ENCODE assay signal across 1 cellular context in the genomic region with DNA sequence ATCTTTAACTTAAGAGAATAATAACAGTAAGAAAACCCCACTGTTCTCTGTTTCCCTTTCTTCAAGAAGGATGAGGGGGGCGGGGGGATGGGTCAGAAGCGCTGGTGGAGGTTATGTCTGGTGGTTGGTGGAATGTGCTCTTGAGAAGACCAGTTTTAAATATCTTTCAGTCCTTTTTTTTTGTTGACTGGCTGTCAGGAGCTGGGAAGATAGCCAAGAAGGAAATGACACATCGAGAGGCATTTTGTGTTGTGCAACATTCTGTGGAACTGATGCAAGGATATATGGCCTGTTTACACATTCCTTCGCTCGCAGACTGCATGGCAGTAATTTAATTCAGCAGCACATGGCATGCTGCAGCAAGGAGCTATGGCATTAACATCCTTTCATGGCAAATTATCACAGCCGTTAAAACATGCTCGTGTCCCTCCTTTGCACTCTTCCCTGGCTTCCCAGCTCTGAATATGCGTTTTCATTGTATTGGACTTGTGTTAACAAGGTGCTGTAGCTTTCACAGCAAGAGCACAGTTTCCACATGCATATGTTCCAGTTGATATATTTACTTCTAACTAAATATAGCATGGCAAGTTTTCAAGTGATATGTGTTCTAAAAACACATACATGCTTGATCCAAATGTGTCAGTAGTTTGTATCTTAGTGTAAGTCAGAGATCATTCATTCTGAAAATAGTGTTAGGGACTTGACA.
A peak's percentile ranks its signal among the peaks of the same experiment; 100 is the strongest.
TF ChIP-seq lines count a peak whose summit lies in the region.

No MANE protein-coding gene starts in this region.

TF ChIP-seq in HepG2, 621 proteins besides CTCF, POLR2A, EP300 and RAD21 (continued from another document):
- TF ChIP-seq, protein P1, sequence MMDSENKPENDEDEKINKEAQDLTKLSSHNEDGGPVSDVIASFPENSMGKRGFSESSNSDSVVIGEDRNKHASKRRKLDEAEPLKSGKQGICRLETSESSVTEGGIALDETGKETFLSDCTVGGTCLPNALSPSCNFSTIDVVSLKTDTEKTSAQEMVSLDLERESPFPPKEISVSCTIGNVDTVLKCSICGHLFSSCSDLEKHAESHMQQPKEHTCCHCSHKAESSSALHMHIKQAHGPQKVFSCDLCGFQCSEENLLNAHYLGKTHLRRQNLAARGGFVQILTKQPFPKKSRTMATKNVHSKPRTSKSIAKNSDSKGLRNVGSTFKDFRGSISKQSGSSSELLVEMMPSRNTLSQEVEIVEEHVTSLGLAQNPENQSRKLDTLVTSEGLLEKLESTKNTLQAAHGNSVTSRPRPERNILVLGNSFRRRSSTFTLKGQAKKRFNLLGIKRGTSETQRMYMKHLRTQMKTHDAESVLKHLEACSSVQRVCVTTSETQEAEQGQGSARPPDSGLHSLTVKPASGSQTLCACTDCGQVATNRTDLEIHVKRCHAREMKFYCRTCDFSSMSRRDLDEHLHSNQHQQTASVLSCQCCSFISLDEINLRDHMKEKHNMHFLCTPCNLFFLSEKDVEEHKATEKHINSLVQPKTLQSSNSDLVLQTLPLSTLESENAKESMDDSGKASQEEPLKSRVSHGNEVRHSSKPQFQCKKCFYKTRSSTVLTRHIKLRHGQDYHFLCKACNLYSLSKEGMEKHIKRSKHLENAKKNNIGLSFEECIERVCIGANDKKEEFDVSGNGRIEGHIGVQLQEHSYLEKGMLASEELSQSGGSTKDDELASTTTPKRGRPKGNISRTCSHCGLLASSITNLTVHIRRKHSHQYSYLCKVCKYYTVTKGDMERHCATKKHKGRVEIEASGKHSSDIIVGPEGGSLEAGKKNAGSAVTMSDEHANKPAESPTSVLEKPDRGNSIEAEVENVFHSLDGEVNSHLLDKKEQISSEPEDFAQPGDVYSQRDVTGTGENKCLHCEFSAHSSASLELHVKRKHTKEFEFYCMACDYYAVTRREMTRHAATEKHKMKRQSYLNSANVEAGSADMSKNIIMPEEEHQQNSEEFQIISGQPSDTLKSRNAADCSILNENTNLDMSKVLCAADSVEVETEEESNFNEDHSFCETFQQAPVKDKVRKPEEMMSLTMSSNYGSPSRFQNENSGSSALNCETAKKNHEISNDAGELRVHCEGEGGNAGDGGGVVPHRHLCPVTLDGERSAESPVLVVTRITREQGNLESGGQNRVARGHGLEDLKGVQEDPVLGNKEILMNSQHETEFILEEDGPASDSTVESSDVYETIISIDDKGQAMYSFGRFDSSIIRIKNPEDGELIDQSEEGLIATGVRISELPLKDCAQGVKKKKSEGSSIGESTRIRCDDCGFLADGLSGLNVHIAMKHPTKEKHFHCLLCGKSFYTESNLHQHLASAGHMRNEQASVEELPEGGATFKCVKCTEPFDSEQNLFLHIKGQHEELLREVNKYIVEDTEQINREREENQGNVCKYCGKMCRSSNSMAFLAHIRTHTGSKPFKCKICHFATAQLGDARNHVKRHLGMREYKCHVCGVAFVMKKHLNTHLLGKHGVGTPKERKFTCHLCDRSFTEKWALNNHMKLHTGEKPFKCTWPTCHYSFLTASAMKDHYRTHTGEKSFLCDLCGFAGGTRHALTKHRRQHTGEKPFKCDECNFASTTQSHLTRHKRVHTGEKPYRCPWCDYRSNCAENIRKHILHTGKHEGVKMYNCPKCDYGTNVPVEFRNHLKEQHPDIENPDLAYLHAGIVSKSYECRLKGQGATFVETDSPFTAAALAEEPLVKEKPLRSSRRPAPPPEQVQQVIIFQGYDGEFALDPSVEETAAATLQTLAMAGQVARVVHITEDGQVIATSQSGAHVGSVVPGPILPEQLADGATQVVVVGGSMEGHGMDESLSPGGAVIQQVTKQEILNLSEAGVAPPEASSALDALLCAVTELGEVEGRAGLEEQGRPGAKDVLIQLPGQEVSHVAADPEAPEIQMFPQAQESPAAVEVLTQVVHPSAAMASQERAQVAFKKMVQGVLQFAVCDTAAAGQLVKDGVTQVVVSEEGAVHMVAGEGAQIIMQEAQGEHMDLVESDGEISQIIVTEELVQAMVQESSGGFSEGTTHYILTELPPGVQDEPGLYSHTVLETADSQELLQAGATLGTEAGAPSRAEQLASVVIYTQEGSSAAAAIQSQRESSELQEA (CRISPR knock-in tag; IDR thresholded peaks at IDR 0.05; ENCODE audit: not compliant biosample characterization): no peak
- TF ChIP-seq, protein P2, sequence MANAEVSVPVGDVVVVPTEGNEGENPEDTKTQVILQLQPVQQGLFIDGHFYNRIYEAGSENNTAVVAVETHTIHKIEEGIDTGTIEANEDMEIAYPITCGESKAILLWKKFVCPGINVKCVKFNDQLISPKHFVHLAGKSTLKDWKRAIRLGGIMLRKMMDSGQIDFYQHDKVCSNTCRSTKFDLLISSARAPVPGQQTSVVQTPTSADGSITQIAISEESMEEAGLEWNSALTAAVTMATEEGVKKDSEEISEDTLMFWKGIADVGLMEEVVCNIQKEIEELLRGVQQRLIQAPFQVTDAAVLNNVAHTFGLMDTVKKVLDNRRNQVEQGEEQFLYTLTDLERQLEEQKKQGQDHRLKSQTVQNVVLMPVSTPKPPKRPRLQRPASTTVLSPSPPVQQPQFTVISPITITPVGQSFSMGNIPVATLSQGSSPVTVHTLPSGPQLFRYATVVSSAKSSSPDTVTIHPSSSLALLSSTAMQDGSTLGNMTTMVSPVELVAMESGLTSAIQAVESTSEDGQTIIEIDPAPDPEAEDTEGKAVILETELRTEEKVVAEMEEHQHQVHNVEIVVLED (CRISPR knock-in tag; IDR thresholded peaks at IDR 0.05; ENCODE audit: borderline replicate concordance): no peak; the same call in 1 of the 2 replicates
- TF ChIP-seq, protein P3, sequence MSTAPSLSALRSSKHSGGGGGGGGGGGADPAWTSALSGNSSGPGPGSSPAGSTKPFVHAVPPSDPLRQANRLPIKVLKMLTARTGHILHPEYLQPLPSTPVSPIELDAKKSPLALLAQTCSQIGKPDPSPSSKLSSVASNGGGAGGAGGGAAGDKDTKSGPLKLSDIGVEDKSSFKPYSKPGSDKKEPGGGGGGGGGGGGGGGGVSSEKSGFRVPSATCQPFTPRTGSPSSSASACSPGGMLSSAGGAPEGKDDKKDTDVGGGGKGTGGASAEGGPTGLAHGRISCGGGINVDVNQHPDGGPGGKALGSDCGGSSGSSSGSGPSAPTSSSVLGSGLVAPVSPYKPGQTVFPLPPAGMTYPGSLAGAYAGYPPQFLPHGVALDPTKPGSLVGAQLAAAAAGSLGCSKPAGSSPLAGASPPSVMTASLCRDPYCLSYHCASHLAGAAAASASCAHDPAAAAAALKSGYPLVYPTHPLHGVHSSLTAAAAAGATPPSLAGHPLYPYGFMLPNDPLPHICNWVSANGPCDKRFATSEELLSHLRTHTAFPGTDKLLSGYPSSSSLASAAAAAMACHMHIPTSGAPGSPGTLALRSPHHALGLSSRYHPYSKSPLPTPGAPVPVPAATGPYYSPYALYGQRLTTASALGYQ (CRISPR knock-in tag; IDR thresholded peaks at IDR 0.05): peak; percentile 90; the same call in 1 of the 2 replicates
- TF ChIP-seq IRF2 (CRISPR knock-in tag; IDR thresholded peaks at IDR 0.05) (peak; percentile 98), SIX1 (CRISPR knock-in tag; IDR thresholded peaks at IDR 0.05; ENCODE audit: borderline replicate concordance) (peak; percentile 65; the same call in 1 of the 2 replicates), HDAC1 (CRISPR knock-in tag; IDR thresholded peaks at IDR 0.05) (peak; percentile 92), ZNF230 (CRISPR knock-in tag; IDR thresholded peaks at IDR 0.05) (0 out of 2 replicates have a peak, but pooled peaks have one; percentile 63), NONO (IDR thresholded peaks at IDR 0.05) (no peak), NONO (CRISPR knock-in tag; conservative IDR thresholded peaks at IDR 0.05) (peak; percentile 63; the same call in 1 of the 2 replicates), CC2D1A (CRISPR knock-in tag; IDR thresholded peaks at IDR 0.05) (no peak), ZNF12 (CRISPR knock-in tag; IDR thresholded peaks at IDR 0.05) (peak; percentile 94)
- TF ChIP-seq, protein P4, sequence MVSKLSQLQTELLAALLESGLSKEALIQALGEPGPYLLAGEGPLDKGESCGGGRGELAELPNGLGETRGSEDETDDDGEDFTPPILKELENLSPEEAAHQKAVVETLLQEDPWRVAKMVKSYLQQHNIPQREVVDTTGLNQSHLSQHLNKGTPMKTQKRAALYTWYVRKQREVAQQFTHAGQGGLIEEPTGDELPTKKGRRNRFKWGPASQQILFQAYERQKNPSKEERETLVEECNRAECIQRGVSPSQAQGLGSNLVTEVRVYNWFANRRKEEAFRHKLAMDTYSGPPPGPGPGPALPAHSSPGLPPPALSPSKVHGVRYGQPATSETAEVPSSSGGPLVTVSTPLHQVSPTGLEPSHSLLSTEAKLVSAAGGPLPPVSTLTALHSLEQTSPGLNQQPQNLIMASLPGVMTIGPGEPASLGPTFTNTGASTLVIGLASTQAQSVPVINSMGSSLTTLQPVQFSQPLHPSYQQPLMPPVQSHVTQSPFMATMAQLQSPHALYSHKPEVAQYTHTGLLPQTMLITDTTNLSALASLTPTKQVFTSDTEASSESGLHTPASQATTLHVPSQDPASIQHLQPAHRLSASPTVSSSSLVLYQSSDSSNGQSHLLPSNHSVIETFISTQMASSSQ (IDR thresholded peaks at IDR 0.05; ENCODE audit: low read depth): peak; percentile 45; the same call in 1 of the 2 replicates
- TF ChIP-seq, protein P4 (CRISPR knock-in tag; IDR thresholded peaks at IDR 0.05; ENCODE audit: borderline replicate concordance): peak; percentile 68; the same call in 1 of the 2 replicates
- TF ChIP-seq, protein P5, sequence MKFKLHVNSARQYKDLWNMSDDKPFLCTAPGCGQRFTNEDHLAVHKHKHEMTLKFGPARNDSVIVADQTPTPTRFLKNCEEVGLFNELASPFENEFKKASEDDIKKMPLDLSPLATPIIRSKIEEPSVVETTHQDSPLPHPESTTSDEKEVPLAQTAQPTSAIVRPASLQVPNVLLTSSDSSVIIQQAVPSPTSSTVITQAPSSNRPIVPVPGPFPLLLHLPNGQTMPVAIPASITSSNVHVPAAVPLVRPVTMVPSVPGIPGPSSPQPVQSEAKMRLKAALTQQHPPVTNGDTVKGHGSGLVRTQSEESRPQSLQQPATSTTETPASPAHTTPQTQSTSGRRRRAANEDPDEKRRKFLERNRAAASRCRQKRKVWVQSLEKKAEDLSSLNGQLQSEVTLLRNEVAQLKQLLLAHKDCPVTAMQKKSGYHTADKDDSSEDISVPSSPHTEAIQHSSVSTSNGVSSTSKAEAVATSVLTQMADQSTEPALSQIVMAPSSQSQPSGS (CRISPR knock-in tag; IDR thresholded peaks at IDR 0.05): peak; percentile 94
- TF ChIP-seq, protein P6, sequence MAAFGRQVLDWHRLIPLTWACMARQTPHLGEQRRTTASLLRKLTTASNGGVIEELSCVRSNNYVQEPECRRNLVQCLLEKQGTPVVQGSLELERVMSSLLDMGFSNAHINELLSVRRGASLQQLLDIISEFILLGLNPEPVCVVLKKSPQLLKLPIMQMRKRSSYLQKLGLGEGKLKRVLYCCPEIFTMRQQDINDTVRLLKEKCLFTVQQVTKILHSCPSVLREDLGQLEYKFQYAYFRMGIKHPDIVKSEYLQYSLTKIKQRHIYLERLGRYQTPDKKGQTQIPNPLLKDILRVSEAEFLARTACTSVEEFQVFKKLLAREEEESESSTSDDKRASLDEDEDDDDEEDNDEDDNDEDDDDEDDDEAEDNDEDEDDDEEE (CRISPR knock-in tag; IDR thresholded peaks at IDR 0.05): peak; percentile 87
